ENCODE assay signal across 1 cellular context in genomic region chr19:55647732-55648656, GRCh38.
TF ChIP-seq lines count a peak whose summit lies in the region.

CCDC106 (plus strand) TSS chr19:55648212; CDS start chr19:55649047, 835 bp downstream.

TF ChIP-seq in GM12878, 131 proteins besides CTCF, POLR2A, EP300 and RAD21 (continued from another document and continues in another):
- TF ChIP-seq ZNF384 (IDR thresholded peaks at IDR 0.05; ENCODE audit: borderline replicate concordance, low read depth, low read length) (no peak), NFXL1 (IDR thresholded peaks at IDR 0.05; ENCODE audit: borderline replicate concordance) (no peak), YY1 (IDR thresholded peaks at IDR 0.05; ENCODE audit: low read depth, low read length) (peak; percentile 72), TCF12 (IDR thresholded peaks at IDR 0.05; ENCODE audit: low read depth, low read length) (0 out of 2 replicates have a peak, but pooled peaks have one; percentile 23), NR2C1 (IDR thresholded peaks at IDR 0.05) (peak; percentile 50), PKNOX1 (IDR thresholded peaks at IDR 0.05) (no peak), PAX5 (IDR thresholded peaks at IDR 0.05; ENCODE audit: borderline replicate concordance, low read depth, low read length) (no peak; the same call in 1 of the 2 replicates), GATAD2B (conservative IDR thresholded peaks at IDR 0.05; ENCODE audit: low read depth) (peak; percentile 99), E4F1 (IDR thresholded peaks at IDR 0.05; ENCODE audit: borderline replicate concordance, partially characterized antibody) (peak; percentile 90), ZSCAN29 (IDR thresholded peaks at IDR 0.05) (no peak), DPF2 (IDR thresholded peaks at IDR 0.05) (peak; percentile 77; the same call in 1 of the 2 replicates), SP1 (IDR thresholded peaks at IDR 0.05; ENCODE audit: low read depth, low read length) (peak; percentile 83), BCL3 (IDR thresholded peaks at IDR 0.05; ENCODE audit: borderline replicate concordance, insufficient read depth, low read depth, low read length, poor library complexity, severe bottlenecking) (peak; percentile 20), CBX3 (IDR thresholded peaks at IDR 0.05; ENCODE audit: borderline replicate concordance, low read depth) (no peak), KLF5 (IDR thresholded peaks at IDR 0.05; ENCODE audit: partially characterized antibody) (peak; percentile 41), CEBPB (IDR thresholded peaks at IDR 0.05; ENCODE audit: borderline replicate concordance in 1 of 2, low read depth in 2 of 2, low read length in 2 of 2) (0 out of 4 replicates have a peak, but pooled peaks of 1 of the 2 experiments have one; percentile 6), ETV6 (conservative IDR thresholded peaks at IDR 0.05 in 1 of 2, IDR thresholded peaks at IDR 0.05 in 1 of 2; ENCODE audit: borderline replicate concordance in 1 of 2, low read depth in 1 of 2) (no peak), TAF1 (IDR thresholded peaks at IDR 0.05; ENCODE audit: borderline replicate concordance, low read depth, low read length) (no peak), ZBTB33 (IDR thresholded peaks at IDR 0.05) (no peak), RAD51 (IDR thresholded peaks at IDR 0.05) (no peak), ZNF274 (IDR thresholded peaks at IDR 0.05; ENCODE audit: insufficient read depth, insufficient read length) (no peak), SMARCA5 (IDR thresholded peaks at IDR 0.05) (no peak), CHD4 (IDR thresholded peaks at IDR 0.05) (no peak), BMI1 (IDR thresholded peaks at IDR 0.05; ENCODE audit: borderline replicate concordance) (no peak), WRNIP1 (IDR thresholded peaks at IDR 0.05; ENCODE audit: borderline replicate concordance, low read depth, low read length) (no peak), ZNF207 (IDR thresholded peaks at IDR 0.05; ENCODE audit: borderline replicate concordance) (peak; percentile 94), CREB1 (IDR thresholded peaks at IDR 0.05; ENCODE audit: low read depth) (no peak), SIX5 (IDR thresholded peaks at IDR 0.05; ENCODE audit: low read depth, low read length, severe bottlenecking) (no peak), PAX8 (IDR thresholded peaks at IDR 0.05) (no peak), TCF3 (IDR thresholded peaks at IDR 0.05; ENCODE audit: borderline replicate concordance, insufficient read depth, low read depth, low read length) (no peak), ATF7 (IDR thresholded peaks at IDR 0.05; ENCODE audit: low read depth) (0 out of 2 replicates have a peak, but pooled peaks have one; percentile 8), SMAD1 (IDR thresholded peaks at IDR 0.05; ENCODE audit: low read depth, partially characterized antibody) (no peak), NRF1 (conservative IDR thresholded peaks at IDR 0.05; ENCODE audit: low read depth, low read length) (no peak), POLR2AphosphoS2 (IDR thresholded peaks at IDR 0.05; ENCODE audit: low read depth, low read length) (no peak), BHLHE40 (IDR thresholded peaks at IDR 0.05; ENCODE audit: borderline replicate concordance in 1 of 2, low read depth in 2 of 2, low read length in 1 of 2) (peak; percentile 74 to 93), POLR2AphosphoS5 (IDR thresholded peaks at IDR 0.05; ENCODE audit: low read length) (no peak; the same call in none of the 2 replicates), EED (IDR thresholded peaks at IDR 0.05; ENCODE audit: low read depth) (peak; percentile 58), NR2C2 (IDR thresholded peaks at IDR 0.05; ENCODE audit: borderline replicate concordance, control insufficient read depth, insufficient read length, low read depth) (no peak), SKIL (IDR thresholded peaks at IDR 0.05; ENCODE audit: low read depth, poor library complexity, severe bottlenecking) (no peak), ESRRA (IDR thresholded peaks at IDR 0.05; ENCODE audit: low read length) (no peak), CUX1 (IDR thresholded peaks at IDR 0.05; ENCODE audit: insufficient replicate concordance, low read depth, low read length) (no peak), MXI1 (IDR thresholded peaks at IDR 0.05; ENCODE audit: low read depth, low read length) (peak; percentile 57), ZNF622 (IDR thresholded peaks at IDR 0.05) (no peak), KAT2A (conservative IDR thresholded peaks at IDR 0.05; ENCODE audit: control insufficient read depth, low read depth, low read length) (no peak), ASH2L (IDR thresholded peaks at IDR 0.05; ENCODE audit: borderline replicate concordance, low read depth) (no peak), HDAC6 (IDR thresholded peaks at IDR 0.05; ENCODE audit: unreplicated experiment) (no peak), NFIC (IDR thresholded peaks at IDR 0.05; ENCODE audit: low read depth, low read length) (no peak), MTA3 (IDR thresholded peaks at IDR 0.05; ENCODE audit: borderline replicate concordance, low read length) (no peak), ATF3 (IDR thresholded peaks at IDR 0.05; ENCODE audit: borderline replicate concordance, extremely low read depth, low read depth, low read length) (no peak), IKZF2 (IDR thresholded peaks at IDR 0.05) (peak; percentile 50 to 80; a peak in 3 of 4 replicates), CHD2 (IDR thresholded peaks at IDR 0.05; ENCODE audit: borderline replicate concordance, low read depth, low read length) (peak; percentile 75; the same call in 1 of the 2 replicates), SMAD5 (IDR thresholded peaks at IDR 0.05; ENCODE audit: low read depth) (no peak), ATF2 (IDR thresholded peaks at IDR 0.05; ENCODE audit: low read length) (no peak), CBFB (IDR thresholded peaks at IDR 0.05; ENCODE audit: low read depth) (no peak; the same call in 1 of the 2 replicates)
